2 cellular contexts compared by ENCODE assay signal in genomic region chr19:9674669-9675357, GRCh38.
TF ChIP-seq lines count a peak whose summit lies in the region.

TSS of gene ZNF562 (minus strand) at chr19:9675100. CDS start at chr19:9660744, 14,356 bp downstream.

TF ChIP-seq in A549, 52 proteins besides CTCF, POLR2A, EP300 and RAD21 (continued from another document):
- TF ChIP-seq, protein P1, sequence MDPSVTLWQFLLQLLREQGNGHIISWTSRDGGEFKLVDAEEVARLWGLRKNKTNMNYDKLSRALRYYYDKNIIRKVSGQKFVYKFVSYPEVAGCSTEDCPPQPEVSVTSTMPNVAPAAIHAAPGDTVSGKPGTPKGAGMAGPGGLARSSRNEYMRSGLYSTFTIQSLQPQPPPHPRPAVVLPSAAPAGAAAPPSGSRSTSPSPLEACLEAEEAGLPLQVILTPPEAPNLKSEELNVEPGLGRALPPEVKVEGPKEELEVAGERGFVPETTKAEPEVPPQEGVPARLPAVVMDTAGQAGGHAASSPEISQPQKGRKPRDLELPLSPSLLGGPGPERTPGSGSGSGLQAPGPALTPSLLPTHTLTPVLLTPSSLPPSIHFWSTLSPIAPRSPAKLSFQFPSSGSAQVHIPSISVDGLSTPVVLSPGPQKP (IDR thresholded peaks at IDR 0.05; ENCODE audit: low read depth, low read length): no peak
- TF ChIP-seq PHF8 (IDR thresholded peaks at IDR 0.05; ENCODE audit: borderline replicate concordance, low read depth) (peak; percentile 83), E2F6 (IDR thresholded peaks at IDR 0.05; ENCODE audit: borderline replicate concordance, low read depth) (peak; percentile 37; the same call in 1 of the 2 replicates)
TF ChIP-seq in A549: peak in this region for 4.

TF ChIP-seq in HepG2, 621 proteins besides CTCF, POLR2A, EP300 and RAD21 (continued from another document and continues in another):
- no peak for TF ChIP-seq AFF4 (CRISPR knock-in tag; IDR thresholded peaks at IDR 0.05)
- TF ChIP-seq, protein P2, sequence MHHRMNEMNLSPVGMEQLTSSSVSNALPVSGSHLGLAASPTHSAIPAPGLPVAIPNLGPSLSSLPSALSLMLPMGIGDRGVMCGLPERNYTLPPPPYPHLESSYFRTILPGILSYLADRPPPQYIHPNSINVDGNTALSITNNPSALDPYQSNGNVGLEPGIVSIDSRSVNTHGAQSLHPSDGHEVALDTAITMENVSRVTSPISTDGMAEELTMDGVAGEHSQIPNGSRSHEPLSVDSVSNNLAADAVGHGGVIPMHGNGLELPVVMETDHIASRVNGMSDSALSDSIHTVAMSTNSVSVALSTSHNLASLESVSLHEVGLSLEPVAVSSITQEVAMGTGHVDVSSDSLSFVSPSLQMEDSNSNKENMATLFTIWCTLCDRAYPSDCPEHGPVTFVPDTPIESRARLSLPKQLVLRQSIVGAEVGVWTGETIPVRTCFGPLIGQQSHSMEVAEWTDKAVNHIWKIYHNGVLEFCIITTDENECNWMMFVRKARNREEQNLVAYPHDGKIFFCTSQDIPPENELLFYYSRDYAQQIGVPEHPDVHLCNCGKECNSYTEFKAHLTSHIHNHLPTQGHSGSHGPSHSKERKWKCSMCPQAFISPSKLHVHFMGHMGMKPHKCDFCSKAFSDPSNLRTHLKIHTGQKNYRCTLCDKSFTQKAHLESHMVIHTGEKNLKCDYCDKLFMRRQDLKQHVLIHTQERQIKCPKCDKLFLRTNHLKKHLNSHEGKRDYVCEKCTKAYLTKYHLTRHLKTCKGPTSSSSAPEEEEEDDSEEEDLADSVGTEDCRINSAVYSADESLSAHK (CRISPR knock-in tag; IDR thresholded peaks at IDR 0.05; ENCODE audit: borderline replicate concordance): no peak
- TF ChIP-seq CHD4 (IDR thresholded peaks at IDR 0.05; ENCODE audit: borderline replicate concordance, low read length): no peak
- peak; percentile 79 for TF ChIP-seq PHF20 (CRISPR knock-in tag; IDR thresholded peaks at IDR 0.05)
- TF ChIP-seq ZNF263 (CRISPR knock-in tag; IDR thresholded peaks at IDR 0.05): no peak
- TF ChIP-seq, protein P3, sequence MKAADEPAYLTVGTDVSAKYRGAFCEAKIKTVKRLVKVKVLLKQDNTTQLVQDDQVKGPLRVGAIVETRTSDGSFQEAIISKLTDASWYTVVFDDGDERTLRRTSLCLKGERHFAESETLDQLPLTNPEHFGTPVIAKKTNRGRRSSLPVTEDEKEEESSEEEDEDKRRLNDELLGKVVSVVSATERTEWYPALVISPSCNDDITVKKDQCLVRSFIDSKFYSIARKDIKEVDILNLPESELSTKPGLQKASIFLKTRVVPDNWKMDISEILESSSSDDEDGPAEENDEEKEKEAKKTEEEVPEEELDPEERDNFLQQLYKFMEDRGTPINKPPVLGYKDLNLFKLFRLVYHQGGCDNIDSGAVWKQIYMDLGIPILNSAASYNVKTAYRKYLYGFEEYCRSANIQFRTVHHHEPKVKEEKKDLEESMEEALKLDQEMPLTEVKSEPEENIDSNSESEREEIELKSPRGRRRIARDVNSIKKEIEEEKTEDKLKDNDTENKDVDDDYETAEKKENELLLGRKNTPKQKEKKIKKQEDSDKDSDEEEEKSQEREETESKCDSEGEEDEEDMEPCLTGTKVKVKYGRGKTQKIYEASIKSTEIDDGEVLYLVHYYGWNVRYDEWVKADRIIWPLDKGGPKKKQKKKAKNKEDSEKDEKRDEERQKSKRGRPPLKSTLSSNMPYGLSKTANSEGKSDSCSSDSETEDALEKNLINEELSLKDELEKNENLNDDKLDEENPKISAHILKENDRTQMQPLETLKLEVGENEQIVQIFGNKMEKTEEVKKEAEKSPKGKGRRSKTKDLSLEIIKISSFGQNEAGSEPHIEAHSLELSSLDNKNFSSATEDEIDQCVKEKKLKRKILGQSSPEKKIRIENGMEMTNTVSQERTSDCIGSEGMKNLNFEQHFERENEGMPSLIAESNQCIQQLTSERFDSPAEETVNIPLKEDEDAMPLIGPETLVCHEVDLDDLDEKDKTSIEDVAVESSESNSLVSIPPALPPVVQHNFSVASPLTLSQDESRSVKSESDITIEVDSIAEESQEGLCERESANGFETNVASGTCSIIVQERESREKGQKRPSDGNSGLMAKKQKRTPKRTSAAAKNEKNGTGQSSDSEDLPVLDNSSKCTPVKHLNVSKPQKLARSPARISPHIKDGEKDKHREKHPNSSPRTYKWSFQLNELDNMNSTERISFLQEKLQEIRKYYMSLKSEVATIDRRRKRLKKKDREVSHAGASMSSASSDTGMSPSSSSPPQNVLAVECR (CRISPR knock-in tag; IDR thresholded peaks at IDR 0.05; ENCODE audit: borderline replicate concordance): peak; percentile 89
- TF ChIP-seq ZBTB1 (CRISPR knock-in tag; IDR thresholded peaks at IDR 0.05; ENCODE audit: borderline replicate concordance): no peak
- TF ChIP-seq TAF15 (IDR thresholded peaks at IDR 0.05; ENCODE audit: low read depth, low read length, poor library complexity, severe bottlenecking): no peak
- TF ChIP-seq ZNF460 (CRISPR knock-in tag; IDR thresholded peaks at IDR 0.05; ENCODE audit: borderline replicate concordance): no peak
- TF ChIP-seq EZH2 (conservative IDR thresholded peaks at IDR 0.05; ENCODE audit: low read depth, low read length): no peak
- no peak for TF ChIP-seq RNF219 (CRISPR knock-in tag; IDR thresholded peaks at IDR 0.05)
- peak; percentile 70; the same call in 1 of the 2 replicates for TF ChIP-seq YEATS4 (CRISPR knock-in tag; IDR thresholded peaks at IDR 0.05; ENCODE audit: borderline replicate concordance)
- no peak for TF ChIP-seq NFYB (CRISPR knock-in tag; IDR thresholded peaks at IDR 0.05)
- TF ChIP-seq NFAT5 (CRISPR knock-in tag; IDR thresholded peaks at IDR 0.05): no peak
- TF ChIP-seq RFX1 (IDR thresholded peaks at IDR 0.05): no peak
- no peak for TF ChIP-seq CCAR2 (optimal IDR thresholded peaks at IDR 0.05; ENCODE audit: low read depth, low read length)
- peak; percentile 92 for TF ChIP-seq POLR2G (IDR thresholded peaks at IDR 0.05; ENCODE audit: low read depth, low read length)
- TF ChIP-seq ISL2 (CRISPR knock-in tag; IDR thresholded peaks at IDR 0.05): peak; percentile 15; the same call in 1 of the 2 replicates
- TF ChIP-seq ZNF274 (CRISPR knock-in tag; IDR thresholded peaks at IDR 0.05): peak; percentile 62
- TF ChIP-seq RNF2 (conservative IDR thresholded peaks at IDR 0.05; ENCODE audit: low read depth): no peak
- no peak for TF ChIP-seq NBN (conservative IDR thresholded peaks at IDR 0.05)
- TF ChIP-seq ZBTB7B (CRISPR knock-in tag; IDR thresholded peaks at IDR 0.05): 0 out of 2 replicates have a peak, but pooled peaks have one; percentile 16
- no peak; the same call in 1 of the 2 replicates for TF ChIP-seq ZNF317 (CRISPR knock-in tag; IDR thresholded peaks at IDR 0.05)
- no peak for TF ChIP-seq ZNF367 (CRISPR knock-in tag; IDR thresholded peaks at IDR 0.05; ENCODE audit: borderline replicate concordance)
- TF ChIP-seq ZNF230 (CRISPR knock-in tag; IDR thresholded peaks at IDR 0.05): peak; percentile 75; the same call in 1 of the 2 replicates
